ENCODE assay signal across 9 cellular contexts in genomic region chr9:88747768-88748167, GRCh38.
DNase-seq lines count a peak whose midpoint lies in the region; ATAC-seq, FAIRE-seq and TF ChIP-seq lines count a peak whose summit lies in the region.
"Had no signal": no experiment of that assay in that cellular context is flagged by ENCODE, and none has a peak within 500 bp of the region (broad histone marks: within the 10 kb centered on the region; RNA-seq: fewer than 3 reads in every experiment).

No MANE protein-coding gene starts in this region.

- no peaks in the 10 kb centered on the region for H3K36me3 ChIP-seq in Peyer's patch

- H3K4me1 ChIP-seq in Peyer's patch, result peaks cover 0 to 15% (median 0%) of the 10 kb centered on the region in 4 donors

- TF ChIP-seq POLR2A in Peyer's patch (IDR thresholded peaks at IDR 0.05), result no peak

- H3K27ac Mint-ChIP-seq in mesothelial cell of epicardium, result peak overlapping the region; percentile 91
- H3K27ac Mint-ChIP-seq: activated naive CD4-positive, alpha-beta T cell treated with anti-CD3 and anti-CD28 coated beads, Interleukin-2, amount 50 U/mL, for 24 hours had no signal

- peaks cover 46% of the 10 kb centered on the region for H3K4me1 Mint-ChIP-seq in mesothelial cell of epicardium
- H3K4me1 Mint-ChIP-seq: activated naive CD4-positive, alpha-beta T cell treated with anti-CD3 and anti-CD28 coated beads, Interleukin-2, amount 50 U/mL, for 24 hours had no signal

- H3K4me3 ChIP-seq in Peyer's patch, result no peak overlapping the region

- DNase-seq in NCI-H460 (ENCODE audit: extremely low read depth, low read depth), result peak; percentile 20
- no peak for DNase-seq in mesothelial cell of epicardium (ENCODE audit: low spot score in 2 of 2, unreplicated experiment in 2 of 2)
- no peak for DNase-seq in Peyer's patch
- DNase-seq in ecto neural progenitor cell (ENCODE audit: low spot score), result no peak
- no peak for DNase-seq in HuH-7.5 (ENCODE audit: low spot score)

- TF ChIP-seq CTCF in C4-2B (conservative IDR thresholded peaks at IDR 0.05) (no peak), mesothelial cell of epicardium (IDR thresholded peaks at IDR 0.05; ENCODE audit: unreplicated experiment) (no peak), Peyer's patch (IDR thresholded peaks at IDR 0.05) (no peak)

- H3K27me3 Mint-ChIP-seq in mesothelial cell of epicardium (ENCODE audit: low read depth), result no peaks in the 10 kb centered on the region

- no peaks in the 10 kb centered on the region for H3K9me3 ChIP-seq in Peyer's patch

- no peaks in the 10 kb centered on the region for H3K36me3 Mint-ChIP-seq in mesothelial cell of epicardium
- H3K36me3 Mint-ChIP-seq: activated naive CD4-positive, alpha-beta T cell treated with anti-CD3 and anti-CD28 coated beads, Interleukin-2, amount 50 U/mL, for 24 hours had no signal

- H3K27me3 ChIP-seq in Peyer's patch, result no peaks in the 10 kb centered on the region

- FAIRE-seq in endometrium (lab: Jason Lieb, UNC), result peak; percentile 55

- ATAC-seq in HG03378 (IDR thresholded peaks at IDR 0.05; ENCODE audit: unreplicated experiment), result no peak

- no peaks in the 10 kb centered on the region for H3K9me3 Mint-ChIP-seq in mesothelial cell of epicardium
- H3K9me3 Mint-ChIP-seq: activated naive CD4-positive, alpha-beta T cell treated with anti-CD3 and anti-CD28 coated beads, Interleukin-2, amount 50 U/mL, for 24 hours had no signal

- H3K27ac ChIP-seq in C4-2B (peak overlapping the region; percentile 42), Peyer's patch (peak overlapping the region in 2 of 4 donors; percentile 43 to 48)

- H3K4me3 Mint-ChIP-seq in mesothelial cell of epicardium, result no peak overlapping the region
- H3K4me3 Mint-ChIP-seq: activated naive CD4-positive, alpha-beta T cell treated with anti-CD3 and anti-CD28 coated beads, Interleukin-2, amount 50 U/mL, for 24 hours had no signal
